In the genomic region with DNA sequence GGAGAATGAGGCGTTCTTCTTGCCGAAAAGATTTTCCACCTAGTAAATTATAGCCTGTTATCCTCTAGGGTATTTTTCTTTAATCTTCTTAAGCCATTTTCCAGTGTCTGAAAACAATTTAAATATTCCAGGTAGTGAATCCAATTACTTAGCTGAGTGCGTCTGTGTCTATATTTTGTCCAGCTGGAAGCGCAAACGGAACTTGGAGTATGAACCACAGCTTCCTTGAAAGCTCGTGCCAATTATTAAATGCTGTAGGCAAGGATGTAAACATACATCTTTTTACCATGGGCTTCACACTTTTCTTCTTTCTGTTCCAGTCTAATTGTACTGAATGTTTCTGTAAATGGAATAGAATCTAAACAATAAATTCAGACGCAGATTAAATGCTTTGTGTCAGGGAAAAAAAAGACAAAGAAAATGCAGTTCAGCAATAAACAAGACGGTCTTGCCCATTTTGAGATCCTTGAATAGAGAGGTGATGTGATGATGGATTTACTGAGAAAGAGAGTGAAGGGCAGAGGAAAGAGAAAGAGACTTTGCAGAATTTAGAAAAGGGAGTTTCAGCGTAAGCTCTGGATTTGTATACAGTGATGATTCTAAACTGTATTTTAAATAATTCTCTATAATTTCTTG, we compare ENCODE assay signal across 9 cellular contexts. TPM values are rescaled to one million over a fixed set of nuclear protein-coding genes. Genes with fewer than 3 reads are reported as not detected.
DNase-seq lines count a peak whose midpoint lies in the region; ATAC-seq, FAIRE-seq and TF ChIP-seq lines count a peak whose summit lies in the region.
"Had no signal": no experiment of that assay in that cellular context is flagged by ENCODE, and none has a peak within 500 bp of the region (broad histone marks: within the 10 kb centered on the region; RNA-seq: fewer than 3 reads in every experiment).

No MANE protein-coding gene starts in this region.

- no peak for FAIRE-seq in GM12891 (lab: Jason Lieb, UNC)

- H3K9me3 Mint-ChIP-seq in activated CD8-positive, alpha-beta T cell treated with anti-CD3 and anti-CD28 coated beads for 36 hours = no peaks in the 10 kb centered on the region
- H3K9me3 Mint-ChIP-seq in activated CD8-positive, alpha-beta T cell treated with anti-CD3 and anti-CD28 coated beads, Interleukin-2, amount 10 ng/mL, durations not matched to agents 7 days and 5 days (ENCODE audit: insufficient read depth) = no peaks in the 10 kb centered on the region
- no peaks in the 10 kb centered on the region for H3K9me3 Mint-ChIP-seq in WTC11
- no peaks in the 10 kb centered on the region for H3K9me3 Mint-ChIP-seq in stimulated activated effector memory CD8-positive, alpha-beta T cell treated with anti-CD3 and anti-CD28 coated beads, Interleukin-12 subunit alpha, Interleukin-12 subunit beta, amount 100 ng/mL, for 72 hours
- H3K9me3 Mint-ChIP-seq: activated naive CD4-positive, alpha-beta T cell treated with anti-CD3 and anti-CD28 coated beads, Interleukin-2, amount 10 ng/mL, durations not matched to agents 7 days and 5 days had no signal

- TF ChIP-seq CTCF in activated CD8-positive, alpha-beta T cell treated with anti-CD3 and anti-CD28 coated beads for 36 hours (IDR thresholded peaks at IDR 0.05) = no peak
- TF ChIP-seq CTCF in WTC11 (IDR thresholded peaks at IDR 0.05) (no peak), right lobe of liver (IDR thresholded peaks at IDR 0.05) (no peak)

- no peak for TF ChIP-seq POLR2A in right lobe of liver (IDR thresholded peaks at IDR 0.05)
- no peak for TF ChIP-seq POLR2A in GM12891 (IDR thresholded peaks at IDR 0.05; ENCODE audit: low read depth, low read length)

- H3K9me3 ChIP-seq in right lobe of liver = no peaks in the 10 kb centered on the region

- POLR2A ChIA-PET in activated CD8-positive, alpha-beta T cell treated with anti-CD3 and anti-CD28 coated beads for 36 hours (lab: Charles Lee) = no interaction called here
- POLR2A ChIA-PET in activated CD8-positive, alpha-beta T cell treated with anti-CD3 and anti-CD28 coated beads, Interleukin-2, amount 10 ng/mL, durations not matched to agents 7 days and 5 days (lab: Charles Lee) = no interaction called here
- POLR2A ChIA-PET in WTC11 (lab: Charles Lee) = interaction anchor here (0.6 to 1.2 kb wide), 2 partner anchors 8 to 571 kb away, joined by 4 to 5 read pairs; no protein-coding TSS in a partner anchor

- H3K4me1 ChIP-seq in right lobe of liver = no peaks in the 10 kb centered on the region

- CTCF ChIA-PET in activated CD8-positive, alpha-beta T cell treated with anti-CD3 and anti-CD28 coated beads for 36 hours (lab: Charles Lee) = interaction anchor here (0.8 to 2.0 kb wide), 6 partner anchors 20 to 589 kb away, joined by 3 to 9 read pairs (median 6); no protein-coding TSS in a partner anchor
- CTCF ChIA-PET in activated CD8-positive, alpha-beta T cell treated with anti-CD3 and anti-CD28 coated beads, Interleukin-2, amount 10 ng/mL, durations not matched to agents 7 days and 5 days (lab: Charles Lee) = interaction anchor here (0.9 to 2.4 kb wide), 5 partner anchors 91 to 588 kb away, joined by 3 to 13 read pairs (median 4); no protein-coding TSS in a partner anchor
- CTCF ChIA-PET in WTC11 (lab: Charles Lee) = interaction anchor here (1.2 to 1.3 kb wide), 2 partner anchors 401 to 587 kb away, joined by 3 to 7 read pairs; no protein-coding TSS in a partner anchor

- H3K4me3 Mint-ChIP-seq in activated CD8-positive, alpha-beta T cell treated with anti-CD3 and anti-CD28 coated beads for 36 hours = peak overlapping the region; percentile 76
- H3K4me3 Mint-ChIP-seq in activated CD8-positive, alpha-beta T cell treated with anti-CD3 and anti-CD28 coated beads, Interleukin-2, amount 10 ng/mL, durations not matched to agents 7 days and 5 days = no peak overlapping the region
- peak overlapping the region; percentile 72 for H3K4me3 Mint-ChIP-seq in WTC11
- peak overlapping the region; percentile 85 for H3K4me3 Mint-ChIP-seq in stimulated activated effector memory CD8-positive, alpha-beta T cell treated with anti-CD3 and anti-CD28 coated beads, Interleukin-12 subunit alpha, Interleukin-12 subunit beta, amount 100 ng/mL, for 72 hours
- H3K4me3 Mint-ChIP-seq: activated naive CD4-positive, alpha-beta T cell treated with anti-CD3 and anti-CD28 coated beads, Interleukin-2, amount 10 ng/mL, durations not matched to agents 7 days and 5 days had no signal

- peaks cover 14% of the 10 kb centered on the region for H3K4me1 Mint-ChIP-seq in activated CD8-positive, alpha-beta T cell treated with anti-CD3 and anti-CD28 coated beads for 36 hours (ENCODE audit: low read depth)
- peaks cover 12% of the 10 kb centered on the region for H3K4me1 Mint-ChIP-seq in activated CD8-positive, alpha-beta T cell treated with anti-CD3 and anti-CD28 coated beads, Interleukin-2, amount 10 ng/mL, durations not matched to agents 7 days and 5 days (ENCODE audit: low read depth)
- H3K4me1 Mint-ChIP-seq in WTC11 = peaks cover 20% of the 10 kb centered on the region
- H3K4me1 Mint-ChIP-seq in stimulated activated effector memory CD8-positive, alpha-beta T cell treated with anti-CD3 and anti-CD28 coated beads, Interleukin-12 subunit alpha, Interleukin-12 subunit beta, amount 100 ng/mL, for 72 hours = peaks cover 48% of the 10 kb centered on the region

- 44% methylated on average over 9 of the region's 9 CpGs for WGBS in right lobe of liver (ENCODE audit: insufficient coverage, low coverage, low lambda C conversion rate, missing lambda C conversion rate)

- ATAC-seq in activated CD8-positive, alpha-beta T cell treated with anti-CD3 and anti-CD28 coated beads for 36 hours = no peak
- no peak for ATAC-seq in activated CD8-positive, alpha-beta T cell treated with anti-CD3 and anti-CD28 coated beads, Interleukin-2, amount 10 ng/mL, durations not matched to agents 7 days and 5 days
- ATAC-seq in WTC11 = no peak
- no peak for ATAC-seq in right lobe of liver
- ATAC-seq in stimulated activated effector memory CD8-positive, alpha-beta T cell treated with anti-CD3 and anti-CD28 coated beads, Interleukin-12 subunit alpha, Interleukin-12 subunit beta, amount 100 ng/mL, for 72 hours = no peak

- no peak overlapping the region for H3K27ac Mint-ChIP-seq in activated CD8-positive, alpha-beta T cell treated with anti-CD3 and anti-CD28 coated beads for 36 hours
- H3K27ac Mint-ChIP-seq in activated CD8-positive, alpha-beta T cell treated with anti-CD3 and anti-CD28 coated beads, Interleukin-2, amount 10 ng/mL, durations not matched to agents 7 days and 5 days = no peak overlapping the region
- H3K27ac Mint-ChIP-seq in WTC11 = no peak overlapping the region
- no peak overlapping the region for H3K27ac Mint-ChIP-seq in stimulated activated effector memory CD8-positive, alpha-beta T cell treated with anti-CD3 and anti-CD28 coated beads, Interleukin-12 subunit alpha, Interleukin-12 subunit beta, amount 100 ng/mL, for 72 hours
- H3K27ac Mint-ChIP-seq: activated naive CD4-positive, alpha-beta T cell treated with anti-CD3 and anti-CD28 coated beads, Interleukin-2, amount 10 ng/mL, durations not matched to agents 7 days and 5 days had no signal

- no peaks in the 10 kb centered on the region for H3K36me3 ChIP-seq in right lobe of liver

- peak overlapping the region in 2 of 3 donors; percentile 69 to 94 for H3K4me3 ChIP-seq in right lobe of liver

- no peak for DNase-seq in activated CD8-positive, alpha-beta T cell treated with anti-CD3 and anti-CD28 coated beads for 36 hours
- no peak for DNase-seq in activated CD8-positive, alpha-beta T cell treated with anti-CD3 and anti-CD28 coated beads, Interleukin-2, amount 10 ng/mL, durations not matched to agents 7 days and 5 days
- DNase-seq in WTC11 (ENCODE audit: low spot score) (no peak), right lobe of liver (no peak), GM12891 (ENCODE audit: insufficient read length, low spot score) (no peak), superior temporal gyrus (ENCODE audit: extremely low spot score) (no peak), SW 1271 (lab: John Stamatoyannopoulos, UW) (no peak)
- DNase-seq in stimulated activated effector memory CD8-positive, alpha-beta T cell treated with anti-CD3 and anti-CD28 coated beads, Interleukin-12 subunit alpha, Interleukin-12 subunit beta, amount 100 ng/mL, for 72 hours (ENCODE audit: low spot score in 2 of 2) = no peak
- DNase-seq: activated naive CD4-positive, alpha-beta T cell treated with anti-CD3 and anti-CD28 coated beads, Interleukin-2, amount 10 ng/mL, durations not matched to agents 7 days and 5 days had no signal

- peaks cover 30% of the 10 kb centered on the region for H3K27me3 Mint-ChIP-seq in activated CD8-positive, alpha-beta T cell treated with anti-CD3 and anti-CD28 coated beads for 36 hours
- H3K27me3 Mint-ChIP-seq in activated CD8-positive, alpha-beta T cell treated with anti-CD3 and anti-CD28 coated beads, Interleukin-2, amount 10 ng/mL, durations not matched to agents 7 days and 5 days (ENCODE audit: low read depth) = peaks cover 43% of the 10 kb centered on the region
- peaks cover 41% of the 10 kb centered on the region for H3K27me3 Mint-ChIP-seq in WTC11 (ENCODE audit: low read depth)

- no peaks in the 10 kb centered on the region for H3K27me3 ChIP-seq in right lobe of liver

- no peak overlapping the region for H3K27ac ChIP-seq in right lobe of liver

- no peaks in the 10 kb centered on the region for H3K36me3 Mint-ChIP-seq in activated CD8-positive, alpha-beta T cell treated with anti-CD3 and anti-CD28 coated beads for 36 hours (ENCODE audit: low read depth)
- H3K36me3 Mint-ChIP-seq in activated CD8-positive, alpha-beta T cell treated with anti-CD3 and anti-CD28 coated beads, Interleukin-2, amount 10 ng/mL, durations not matched to agents 7 days and 5 days (ENCODE audit: low read depth) = no peaks in the 10 kb centered on the region
- H3K36me3 Mint-ChIP-seq in WTC11 = no peaks in the 10 kb centered on the region
- no peaks in the 10 kb centered on the region for H3K36me3 Mint-ChIP-seq in stimulated activated effector memory CD8-positive, alpha-beta T cell treated with anti-CD3 and anti-CD28 coated beads, Interleukin-12 subunit alpha, Interleukin-12 subunit beta, amount 100 ng/mL, for 72 hours
- H3K36me3 Mint-ChIP-seq: activated naive CD4-positive, alpha-beta T cell treated with anti-CD3 and anti-CD28 coated beads, Interleukin-2, amount 10 ng/mL, durations not matched to agents 7 days and 5 days had no signal

- intact Hi-C loops in activated CD8-positive, alpha-beta T cell treated with anti-CD3 and anti-CD28 coated beads for 36 hours (cut with micrococcal nuclease) = loop anchor here (5.0 kb wide), 2 partner anchors 253 to 588 kb away; no protein-coding TSS in a partner anchor
- intact Hi-C loops in right lobe of liver (cut with DNase I) = loop anchor here (5.0 to 10.0 kb wide), 2 partner anchors 171 to 253 kb away; no protein-coding TSS in a partner anchor

TF ChIP-seq in GM12891, 5 proteins besides CTCF, POLR2A, EP300 and RAD21 (continues in another document):
- TF ChIP-seq PAX5 (IDR thresholded peaks at IDR 0.05; ENCODE audit: insufficient read depth, low read length, severe bottlenecking) = no peak
- TF ChIP-seq TAF1 (IDR thresholded peaks at IDR 0.05; ENCODE audit: low read depth, low read length) = no peak

RNA-seq across cellular contexts. Expression of a gene that starts 1.9 kb away (rescaled TPM):
- 1 to 10 TPM; 3.1 to 3.6 TPM for total RNA-seq in activated CD8-positive, alpha-beta T cell treated with anti-CD3 and anti-CD28 coated beads for 36 hours
- total RNA-seq in activated CD8-positive, alpha-beta T cell treated with anti-CD3 and anti-CD28 coated beads, Interleukin-2, amount 10 ng/mL, durations not matched to agents 7 days and 5 days = 1 to 10 TPM in 1 of 2 experiments, under 1 TPM in 1; 0.63 to 1.5 TPM
- total RNA-seq in WTC11 (2021) = 11.3 to 18.5 TPM (median 17.5 TPM) in 3 replicates
- total RNA-seq in right lobe of liver = 1 to 10 TPM; 5.0 to 9.9 (median 5.7) TPM
- not detected for polyA plus RNA-seq in GM12891 (2012; ENCODE audit: low read depth, missing spikeins)
